32 cellular contexts compared by ENCODE assay signal in the genomic region with DNA sequence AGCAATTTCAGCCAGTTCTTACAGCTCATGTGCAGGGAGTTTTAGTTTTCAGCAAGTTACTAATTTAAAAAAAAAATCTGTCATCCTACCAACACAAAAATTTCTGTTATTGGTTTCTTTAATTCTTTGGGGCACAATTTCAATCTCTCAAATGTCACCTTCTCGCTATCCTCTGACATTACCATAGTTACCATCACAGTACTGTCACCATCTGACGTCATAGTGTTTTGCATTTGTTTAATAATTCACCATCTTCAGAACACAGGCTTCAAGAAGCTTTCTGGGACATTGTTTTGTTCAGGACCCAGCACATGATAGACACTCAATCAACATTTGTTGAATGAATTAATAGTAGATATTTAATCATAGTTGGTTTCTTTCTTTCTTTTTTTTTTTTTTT.
"Had no signal": no experiment of that assay in that cellular context is flagged by ENCODE, and none has a peak within 500 bp of the region (broad histone marks: within the 10 kb centered on the region; RNA-seq: fewer than 3 reads in every experiment).

No MANE protein-coding gene starts in this region.

- H3K4me3 ChIP-seq: adrenal gland, ascending aorta, body of pancreas, breast epithelium, cardiac muscle cell had no signal

- FAIRE-seq: astrocyte, bronchial epithelial cell had no signal

- H3K27ac ChIP-seq: adrenal gland, ascending aorta, body of pancreas, brain microvascular endothelial cell, breast epithelium, cardiac muscle cell had no signal

- H3K27me3 ChIP-seq: adrenal gland, ascending aorta, body of pancreas, brain microvascular endothelial cell, breast epithelium, cardiac muscle cell had no signal

- H3K4me1 ChIP-seq: adrenal gland, ascending aorta, body of pancreas, breast epithelium had no signal

- H3K9me3 ChIP-seq: adrenal gland, ascending aorta, body of pancreas, breast epithelium had no signal

- H3K36me3 ChIP-seq: adrenal gland, ascending aorta, brain microvascular endothelial cell, breast epithelium, cardiac muscle cell had no signal

- ATAC-seq: activated naive CD4-positive, alpha-beta T cell treated with anti-CD3 and anti-CD28 coated beads, Interleukin-2, amount 50 U/mL, for 72 hours; activated naive CD8-positive, alpha-beta T cell treated with anti-CD3 and anti-CD28 coated beads, Interleukin-2, amount 50 U/mL, for 24 hours; activated T-cell treated with anti-CD3 and anti-CD28 coated beads, Interleukin-2, amount 50 U/mL, for 4 hours; activated T-cell treated with anti-CD3 and anti-CD28 coated beads, Interleukin-2, amount 50 U/mL, for 72 hours; activated T-helper 17 cell treated with anti-CD3 and anti-CD28 coated beads, Interleukin-2, amount 50 U/mL, for 72 hours; body of pancreas had no signal

- DNase-seq: activated effector memory CD4-positive, alpha-beta T cell treated with anti-CD3 and anti-CD28 coated beads, Interleukin-2, amount 50 U/mL, for 16 hours; activated effector memory CD4-positive, alpha-beta T cell treated with Interleukin-2 at 50 U/mL for 16 hours; activated gamma-delta T cell; activated gamma-delta T cell treated with Interleukin-2 at 50 U/mL for 16 hours; activated naive CD4-positive, alpha-beta T cell; activated naive CD4-positive, alpha-beta T cell treated with anti-CD3 and anti-CD28 coated beads for 36 hours; activated naive CD4-positive, alpha-beta T cell treated with anti-CD3 and anti-CD28 coated beads, Interleukin-2, amount 10 ng/mL, durations not matched to agents 7 days and 5 days; activated naive CD4-positive, alpha-beta T cell treated with anti-CD3 and anti-CD28 coated beads, Interleukin-2, amount 50 U/mL, for 16 hours; activated naive CD4-positive, alpha-beta T cell treated with Interleukin-2 at 50 U/mL for 16 hours; activated naive CD8-positive, alpha-beta T cell treated with anti-CD3 and anti-CD28 coated beads for 36 hours; activated naive CD8-positive, alpha-beta T cell treated with anti-CD3 and anti-CD28 coated beads, Interleukin-2, amount 10 ng/mL, durations not matched to agents 7 days and 5 days; activated naive CD8-positive, alpha-beta T cell treated with anti-CD3 and anti-CD28 coated beads, Interleukin-2, amount 50 U/mL, for 24 hours; activated T-cell treated with anti-CD3 and anti-CD28 coated beads, Interleukin-2, amount 50 U/mL, for 24 hours; activated T-cell treated with anti-CD3 and anti-CD28 coated beads, Interleukin-2, amount 50 U/mL, for 4 hours; activated T-cell treated with anti-CD3 and anti-CD28 coated beads, Interleukin-2, amount 50 U/mL, for 48 hours; activated T-cell treated with anti-CD3 and anti-CD28 coated beads, Interleukin-2, amount 50 U/mL, for 72 hours; adrenal gland; amniotic stem cell; amygdala; anterior cingulate cortex; aorta; body of pancreas; brain microvascular endothelial cell; central memory CD4-positive, alpha-beta T cell; cerebellar nuclear complex had no signal
